In genomic region chr11:121544956-121545355, GRCh38 we compare ENCODE assay signal across 17 cellular contexts.
DNase-seq lines count a peak whose midpoint lies in the region; ATAC-seq and TF ChIP-seq lines count a peak whose summit lies in the region.
"Had no signal": no experiment of that assay in that cellular context is flagged by ENCODE, and none has a peak within 500 bp of the region (broad histone marks: within the 10 kb centered on the region; RNA-seq: fewer than 3 reads in every experiment).

No MANE protein-coding gene starts in this region.

- H3K9me3 ChIP-seq in BLaER1 treated with 17β-estradiol and CSF1 and Interleukin-3, amounts not matched to agents 10 nM and 100 nM (replicated peaks in 1 of 11): peaks cover 0 to 25% (median 5%) of the 10 kb centered on the region in 11 experiments; a peak in 5 of 22 replicates
- H3K9me3 ChIP-seq in CD8-positive, alpha-beta T cell (ENCODE audit: low read length): no peaks in the 10 kb centered on the region
- H3K9me3 ChIP-seq: ovary, suprapubic skin had no signal

- peak overlapping the region in 6 of 11 experiments; percentile 1 to 47 (median 7); a peak in 4 of 22 replicates for H3K4me2 ChIP-seq in BLaER1 treated with 17β-estradiol and CSF1 and Interleukin-3, amounts not matched to agents 10 nM and 100 nM

- peak overlapping the region; percentile 49 for H3K4me3 Mint-ChIP-seq in CD8-positive, alpha-beta T cell
- no peak overlapping the region for H3K4me3 Mint-ChIP-seq in activated CD4-positive, alpha-beta memory T cell treated with anti-CD3 and anti-CD28 coated beads, Interleukin-2, amount 10 ng/mL, durations not matched to agents 7 days and 5 days
- H3K4me3 Mint-ChIP-seq in effector memory CD8-positive, alpha-beta T cell: peak overlapping the region; percentile 60 to 69
- H3K4me3 Mint-ChIP-seq in CD14-positive monocyte: no peak overlapping the region
- H3K4me3 Mint-ChIP-seq: endodermal cell had no signal

- no peak overlapping the region for H3K9ac ChIP-seq in BLaER1 treated with 17β-estradiol and CSF1 and Interleukin-3, amounts not matched to agents 10 nM and 100 nM

- peak overlapping the region; percentile 93 for H3K27ac Mint-ChIP-seq in CD8-positive, alpha-beta T cell
- H3K27ac Mint-ChIP-seq in activated CD4-positive, alpha-beta memory T cell treated with anti-CD3 and anti-CD28 coated beads, Interleukin-2, amount 10 ng/mL, durations not matched to agents 7 days and 5 days: peak overlapping the region; percentile 28
- H3K27ac Mint-ChIP-seq in effector memory CD8-positive, alpha-beta T cell: peak overlapping the region; percentile 59 to 87
- H3K27ac Mint-ChIP-seq in CD14-positive monocyte: no peak overlapping the region
- H3K27ac Mint-ChIP-seq: endodermal cell had no signal

- H3K36me3 ChIP-seq in BLaER1 treated with 17β-estradiol and CSF1 and Interleukin-3, amounts not matched to agents 10 nM and 100 nM: peaks cover 0 to 74% (median 55%) of the 10 kb centered on the region in 11 experiments; a peak in 20 of 22 replicates
- H3K36me3 ChIP-seq in CD8-positive, alpha-beta T cell (ENCODE audit: insufficient read depth, low read length): peaks cover 62% of the 10 kb centered on the region
- H3K36me3 ChIP-seq: ovary had no signal

- TF ChIP-seq CTCF in CD8-positive, alpha-beta T cell (IDR thresholded peaks at IDR 0.05): no peak
- TF ChIP-seq CTCF in CD14-positive monocyte (IDR thresholded peaks at IDR 0.05): no peak

- intact Hi-C loops in CD8-positive, alpha-beta T cell (cut with DNase I, micrococcal nuclease): loop anchor here in 1 of 2 experiments (5.0 kb wide), 2 partner anchors 43 to 93 kb away; partner anchors contain the start of genes SORL1 and SORL1-AS1
- intact Hi-C loops in CD14-positive monocyte (cut with micrococcal nuclease): no loop called here

- H3K4me3 ChIP-seq in BLaER1 treated with 17β-estradiol and CSF1 and Interleukin-3, amounts not matched to agents 10 nM and 100 nM: no peak overlapping the region
- no peak overlapping the region for H3K4me3 ChIP-seq in CD8-positive, alpha-beta T cell (ENCODE audit: low read depth, low read length)
- H3K4me3 ChIP-seq: lung, ovary, suprapubic skin had no signal

- no peaks in the 10 kb centered on the region for H3K27me3 Mint-ChIP-seq in CD8-positive, alpha-beta T cell (ENCODE audit: low read depth)
- H3K27me3 Mint-ChIP-seq in activated CD4-positive, alpha-beta memory T cell treated with anti-CD3 and anti-CD28 coated beads, Interleukin-2, amount 10 ng/mL, durations not matched to agents 7 days and 5 days: no peaks in the 10 kb centered on the region
- no peaks in the 10 kb centered on the region for H3K27me3 Mint-ChIP-seq in effector memory CD8-positive, alpha-beta T cell
- no peaks in the 10 kb centered on the region for H3K27me3 Mint-ChIP-seq in CD14-positive monocyte (ENCODE audit: low read depth in 3 of 3)

- peak; percentile 90 for ATAC-seq in CD8-positive, alpha-beta T cell
- ATAC-seq in effector memory CD8-positive, alpha-beta T cell (replicated peaks): peak; percentile 98
- no peak for ATAC-seq in GM21717 (IDR thresholded peaks at IDR 0.05; ENCODE audit: unreplicated experiment)
- ATAC-seq: HCT116 had no signal

- peaks cover 84% of the 10 kb centered on the region for H3K36me3 Mint-ChIP-seq in CD8-positive, alpha-beta T cell
- H3K36me3 Mint-ChIP-seq in activated CD4-positive, alpha-beta memory T cell treated with anti-CD3 and anti-CD28 coated beads, Interleukin-2, amount 10 ng/mL, durations not matched to agents 7 days and 5 days (ENCODE audit: low read depth): peaks cover 75% of the 10 kb centered on the region
- peaks cover 57% of the 10 kb centered on the region for H3K36me3 Mint-ChIP-seq in effector memory CD8-positive, alpha-beta T cell (ENCODE audit: insufficient read depth)
- peaks cover 74 to 95% of the 10 kb centered on the region in 2 donors for H3K36me3 Mint-ChIP-seq in CD14-positive monocyte

- POLR2A ChIA-PET in CD8-positive, alpha-beta T cell (lab: Charles Lee): interaction anchor here (0.6 to 4.4 kb wide), 3 partner anchors 14 to 960 kb away, joined by 3 to 22 read pairs (median 3); partner anchors contain the start of genes SORL1 and SORL1-AS1
- POLR2A ChIA-PET in activated CD4-positive, alpha-beta memory T cell treated with anti-CD3 and anti-CD28 coated beads, Interleukin-2, amount 10 ng/mL, durations not matched to agents 7 days and 5 days (lab: Charles Lee): no interaction called here

- H3K27me3 ChIP-seq in BLaER1 treated with 17β-estradiol and CSF1 and Interleukin-3, amounts not matched to agents 10 nM and 100 nM: no peaks in the 10 kb centered on the region
- H3K27me3 ChIP-seq in CD8-positive, alpha-beta T cell (ENCODE audit: insufficient read depth, low read length): no peaks in the 10 kb centered on the region
- H3K27me3 ChIP-seq: ovary, suprapubic skin had no signal

- no peaks in the 10 kb centered on the region for H3K9me3 Mint-ChIP-seq in CD8-positive, alpha-beta T cell
- H3K9me3 Mint-ChIP-seq in activated CD4-positive, alpha-beta memory T cell treated with anti-CD3 and anti-CD28 coated beads, Interleukin-2, amount 10 ng/mL, durations not matched to agents 7 days and 5 days: no peaks in the 10 kb centered on the region
- no peaks in the 10 kb centered on the region for H3K9me3 Mint-ChIP-seq in effector memory CD8-positive, alpha-beta T cell
- no peaks in the 10 kb centered on the region for H3K9me3 Mint-ChIP-seq in CD14-positive monocyte
- H3K9me3 Mint-ChIP-seq: endodermal cell had no signal

- peaks cover 2 to 24% (median 8%) of the 10 kb centered on the region in 10 experiments; a peak in 16 of 20 replicates for H3K4me1 ChIP-seq in BLaER1 treated with 17β-estradiol and CSF1 and Interleukin-3, amounts not matched to agents 10 nM and 100 nM
- peaks cover 39% of the 10 kb centered on the region for H3K4me1 ChIP-seq in CD8-positive, alpha-beta T cell (ENCODE audit: insufficient read depth, low read length)
- H3K4me1 ChIP-seq: suprapubic skin had no signal

- peak in 6 of 7 experiments; percentile 13 to 65 (median 25) for DNase-seq in CD8-positive, alpha-beta T cell
- peak; percentile 38 for DNase-seq in activated CD4-positive, alpha-beta memory T cell treated with anti-CD3 and anti-CD28 coated beads, Interleukin-2, amount 10 ng/mL, durations not matched to agents 7 days and 5 days
- DNase-seq in effector memory CD8-positive, alpha-beta T cell: peak; percentile 11 to 17 (median 11)
- no peak for DNase-seq in stimulated activated CD4-positive, alpha-beta T cell treated with anti-CD3 and anti-CD28 coated beads, Interleukin-12 subunit alpha, Interleukin-12 subunit beta, amount 100 ng/mL, for 4 hours
- DNase-seq in CD14-positive monocyte (ENCODE audit: low spot score): no peak
- DNase-seq: activated CD8-positive, alpha-beta memory T cell treated with anti-CD3 and anti-CD28 coated beads, Interleukin-2, amount 50 U/mL, for 48 hours; endodermal cell; GDM1; NCI-H1417 treated with DMSO at 0.1 percent for 48 hours; NCI-H526 treated with DMSO at 0.1 percent for 48 hours; ovary; Right ventricle myocardium superior had no signal

- H3K27ac ChIP-seq in BLaER1 treated with 17β-estradiol and CSF1 and Interleukin-3, amounts not matched to agents 10 nM and 100 nM: no peak overlapping the region
- H3K27ac ChIP-seq in CD8-positive, alpha-beta T cell (ENCODE audit: low read depth, low read length): no peak overlapping the region
- H3K27ac ChIP-seq: ovary, suprapubic skin had no signal

- peaks cover 54% of the 10 kb centered on the region for H3K4me1 Mint-ChIP-seq in CD8-positive, alpha-beta T cell (ENCODE audit: low read depth)
- peaks cover 38% of the 10 kb centered on the region for H3K4me1 Mint-ChIP-seq in activated CD4-positive, alpha-beta memory T cell treated with anti-CD3 and anti-CD28 coated beads, Interleukin-2, amount 10 ng/mL, durations not matched to agents 7 days and 5 days
- H3K4me1 Mint-ChIP-seq in effector memory CD8-positive, alpha-beta T cell (ENCODE audit: low read depth in 2 of 2): peaks cover 36 to 47% of the 10 kb centered on the region in 2 donors
- H3K4me1 Mint-ChIP-seq in CD14-positive monocyte: peaks cover 2% of the 10 kb centered on the region

- H4K20me1 ChIP-seq in BLaER1 treated with 17β-estradiol and CSF1 and Interleukin-3, amounts not matched to agents 10 nM and 100 nM: no peaks in the 10 kb centered on the region

- CTCF ChIA-PET in CD8-positive, alpha-beta T cell (lab: Charles Lee): interaction anchor here (0.7 to 1.3 kb wide), 3 partner anchors 45 to 95 kb away, joined by 3 to 5 read pairs (median 3); no protein-coding TSS in a partner anchor
- CTCF ChIA-PET in activated CD4-positive, alpha-beta memory T cell treated with anti-CD3 and anti-CD28 coated beads, Interleukin-2, amount 10 ng/mL, durations not matched to agents 7 days and 5 days (lab: Charles Lee): interaction anchor here (1.3 kb wide), 1 partner anchor 47 kb away, joined by 3 read pairs; no protein-coding TSS in a partner anchor

Comparison
In these comparisons a context has a peak if more than half of its experiments do, and no peak if none do; other contexts are left out.
1. DNase-seq: peak in CD8-positive, alpha-beta T cell (6 of 7), activated CD4-positive, alpha-beta memory T cell treated with anti-CD3 and anti-CD28 coated beads, Interleukin-2, amount 10 ng/mL, durations not matched to agents 7 days and 5 days (single experiment) and effector memory CD8-positive, alpha-beta T cell (3 of 3); none in stimulated activated CD4-positive, alpha-beta T cell treated with anti-CD3 and anti-CD28 coated beads, Interleukin-12 subunit alpha, Interleukin-12 subunit beta, amount 100 ng/mL, for 4 hours (single experiment) and CD14-positive monocyte (single experiment).
2. H3K27ac Mint-ChIP-seq: peak in CD8-positive, alpha-beta T cell (single experiment), activated CD4-positive, alpha-beta memory T cell treated with anti-CD3 and anti-CD28 coated beads, Interleukin-2, amount 10 ng/mL, durations not matched to agents 7 days and 5 days (single experiment) and effector memory CD8-positive, alpha-beta T cell (2 of 2); none in CD14-positive monocyte (0 of 7).
3. H3K4me3 Mint-ChIP-seq: peak in CD8-positive, alpha-beta T cell (single experiment) and effector memory CD8-positive, alpha-beta T cell (2 of 2); none in activated CD4-positive, alpha-beta memory T cell treated with anti-CD3 and anti-CD28 coated beads, Interleukin-2, amount 10 ng/mL, durations not matched to agents 7 days and 5 days (single experiment) and CD14-positive monocyte (0 of 2).